Comparison of ENCODE assay signal across 3 cellular contexts in the genomic region with DNA sequence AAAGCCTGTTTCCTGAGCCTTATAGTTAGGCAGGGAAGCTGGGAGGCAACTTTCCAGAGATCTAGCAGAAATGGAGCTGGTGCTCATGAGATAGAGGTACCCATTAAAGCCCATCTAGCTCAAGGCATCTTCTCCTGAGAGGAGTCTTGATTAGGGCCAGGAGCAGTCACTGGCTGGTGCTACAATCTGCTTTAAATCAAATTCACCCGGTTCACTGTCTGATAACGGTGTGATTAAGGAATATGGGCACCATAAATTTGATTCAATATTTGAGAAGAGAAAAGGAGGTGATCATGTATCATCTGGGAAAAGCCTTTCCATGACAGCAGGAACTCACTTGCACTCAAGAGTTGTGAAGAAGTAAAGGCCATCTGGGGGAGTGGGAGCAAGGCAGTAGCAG.
"Had no signal": no experiment of that assay in that cellular context is flagged by ENCODE, and none has a peak within 500 bp of the region (broad histone marks: within the 10 kb centered on the region; RNA-seq: fewer than 3 reads in every experiment).

No MANE protein-coding gene starts in this region.

- H3K4me3 ChIP-seq: GM12878 had no signal

- DNase-seq: GDM1, GF-D8 had no signal

- ATAC-seq: GM12878 had no signal
